In the genomic region with DNA sequence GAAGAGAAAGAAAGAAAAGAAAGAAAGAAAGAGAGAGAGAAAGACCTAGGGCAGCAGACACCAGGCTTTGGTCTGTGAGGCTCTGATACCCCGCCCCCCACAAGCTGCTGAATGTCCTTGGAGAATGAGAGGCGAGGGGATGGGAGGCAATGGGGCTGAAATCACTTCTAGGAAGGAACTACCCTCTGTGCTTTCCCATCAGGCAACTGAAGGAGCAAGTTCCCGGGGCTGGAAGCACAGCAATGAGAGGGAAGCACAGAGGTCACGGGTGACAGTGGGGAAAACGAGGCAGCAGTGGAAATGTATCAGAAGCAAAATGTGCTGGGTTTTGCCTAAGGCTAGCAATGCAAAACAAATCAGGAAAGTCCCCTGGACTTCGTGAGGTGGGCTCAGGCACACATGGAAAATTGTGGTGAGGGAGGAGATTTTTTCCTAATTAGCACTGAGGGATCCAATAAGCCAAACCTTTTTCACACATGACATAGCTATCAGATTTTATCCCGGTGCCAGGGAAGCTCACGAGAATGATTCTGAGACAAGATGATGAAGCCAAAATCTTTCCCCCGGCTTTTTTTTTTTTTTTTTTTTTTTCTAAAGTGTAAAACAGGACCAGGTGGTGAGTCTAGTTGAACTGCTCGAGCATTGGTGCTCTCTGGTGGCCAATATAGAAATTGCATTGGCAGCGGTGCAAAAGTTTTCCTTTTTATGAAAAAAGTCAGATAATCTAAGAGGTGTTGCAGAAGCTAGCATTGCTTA, we compare ENCODE assay signal across 7 cellular contexts. TPM values are rescaled to one million over a fixed set of nuclear protein-coding genes. Genes with fewer than 3 reads are reported as not detected.
A peak's percentile ranks its signal among the peaks of the same experiment; 100 is the strongest.
DNase-seq lines count a peak whose midpoint lies in the region; ATAC-seq and TF ChIP-seq lines count a peak whose summit lies in the region.

No MANE protein-coding gene starts in this region.

- no peaks in the 10 kb centered on the region for H3K9me3 Mint-ChIP-seq in immature natural killer cell

- no peak overlapping the region for H3K27ac Mint-ChIP-seq in immature natural killer cell

- ATAC-seq in HG02763 (IDR thresholded peaks at IDR 0.05; ENCODE audit: unreplicated experiment) = no peak

- H3K36me3 Mint-ChIP-seq in immature natural killer cell = no peaks in the 10 kb centered on the region

- DNase-seq in NCI-H1105 treated with DMSO at 0.1 percent for 48 hours (lab: John Stamatoyannopoulos, UW) (peak; percentile 55), UCSD-AML1 (lab: John Stamatoyannopoulos, UW; ENCODE audit: unreplicated experiment) (peak; percentile 55), brain pericyte (ENCODE audit: low read depth, low spot score) (peak; percentile 37), immature natural killer cell (peak; percentile 52 to 70 (median 61))
- peak; percentile 76 for DNase-seq in stimulated activated CD4-positive, alpha-beta T cell treated with anti-CD3 and anti-CD28 coated beads, Interleukin-15, amount 100 ng/mL, for 24 hours

- H3K4me1 Mint-ChIP-seq in immature natural killer cell = peaks cover 25 to 31% of the 10 kb centered on the region in 2 donors

- peak; percentile 70 for TF ChIP-seq CTCF in GM12873 (IDR thresholded peaks at IDR 0.05; ENCODE audit: insufficient read depth, low read depth, low read length, missing control alignments)

- H3K4me3 Mint-ChIP-seq in immature natural killer cell = no peak overlapping the region

- H3K27me3 Mint-ChIP-seq in immature natural killer cell (ENCODE audit: low read depth in 3 of 3) = peaks cover 0 to 5% (median 2%) of the 10 kb centered on the region in 3 donors

RNA-seq across cellular contexts. Expression of gene ARFGEF2, which starts 16.8 kb away (rescaled TPM):
- 10 to 100 TPM in 1 of 3 donors, 1 to 10 TPM in 2; 4.3 to 11.9 (median 5.7) TPM for polyA plus RNA-seq in immature natural killer cell
